ENCODE assay signal across 8 cellular contexts in the genomic region with DNA sequence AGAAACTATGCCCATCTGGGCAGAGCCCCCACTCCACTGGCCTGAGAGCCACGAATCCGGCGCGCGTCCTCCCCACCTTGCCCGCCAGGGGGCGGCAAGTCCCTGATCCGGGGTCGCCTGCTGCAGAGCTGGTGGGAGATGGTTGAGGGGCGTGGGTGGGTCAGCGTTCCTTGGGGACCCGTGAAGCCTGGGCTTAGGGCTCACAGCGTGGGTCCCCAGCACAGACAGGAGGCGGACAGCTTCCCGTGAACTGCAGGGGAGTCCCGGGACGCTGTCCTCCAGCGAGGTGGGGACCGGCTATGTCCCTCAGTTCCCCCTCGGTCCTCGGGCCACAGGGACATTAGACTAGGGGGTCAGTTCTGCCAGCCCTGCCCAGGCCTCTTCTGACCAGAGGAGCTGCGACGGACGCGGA. TPM values are rescaled to one million over a fixed set of nuclear protein-coding genes. Genes with fewer than 3 reads are reported as not detected.
DNase-seq lines count a peak whose midpoint lies in the region; ATAC-seq and TF ChIP-seq lines count a peak whose summit lies in the region.

No MANE protein-coding gene starts in this region.

- no peaks in the 10 kb centered on the region for H3K9me3 ChIP-seq in A673 (ENCODE audit: low read depth, low read length, poor library complexity, severe bottlenecking)

- H3K9me3 Mint-ChIP-seq in chondrocyte (ENCODE audit: low read depth), result no peaks in the 10 kb centered on the region

- intact Hi-C loops in A673 (cut with micrococcal nuclease; ENCODE audit: unreplicated experiment), result loop anchor here (1.0 kb wide), 1 partner anchor 147 kb away; a partner anchor contains a TSS

- peaks cover 13% of the 10 kb centered on the region for H3K36me3 ChIP-seq in A673 (ENCODE audit: insufficient read depth, low read length, poor library complexity, severe bottlenecking)

- peak overlapping the region; percentile 89 for H3K27ac Mint-ChIP-seq in chondrocyte (ENCODE audit: unreplicated experiment)

- DNase-seq in A673 (ENCODE audit: low spot score) (peak; percentile 83), NCI-H2107 treated with DMSO at 0.1 percent for 48 hours (lab: John Stamatoyannopoulos, UW; ENCODE audit: unreplicated experiment) (peak; percentile 49), chondrocyte (ENCODE audit: low spot score) (no peak), kidney tubule cell (ENCODE audit: low spot score) (peak; percentile 72)
- peak; percentile 63 for DNase-seq in activated CD4-positive, alpha-beta T cell treated with anti-CD3 and anti-CD28 coated beads for 1 hour
- peak; percentile 82 for DNase-seq in stimulated activated CD4-positive, alpha-beta T cell treated with anti-CD3 and anti-CD28 coated beads, Interleukin-1b, Interleukin-23, amount 100 ng/mL, for 48 hours

- peaks cover 6% of the 10 kb centered on the region for H3K27me3 Mint-ChIP-seq in chondrocyte (ENCODE audit: low read depth)

- peak overlapping the region; percentile 77 for H3K4me3 ChIP-seq in A673 (ENCODE audit: low read depth, low read length, poor library complexity, severe bottlenecking)

- CTCF ChIA-PET in A673 (lab: Charles Lee), result interaction anchor here (0.5 to 1.7 kb wide), 17 partner anchors 9 to 1607 kb away, joined by 3 to 30 read pairs (median 5); a partner anchor contains a TSS

- H3K27me3 ChIP-seq in A673 (replicated peaks; ENCODE audit: insufficient read depth, low read depth, low read length, poor library complexity), result peaks cover 23% of the 10 kb centered on the region

- peaks cover 6% of the 10 kb centered on the region for H3K4me1 ChIP-seq in A673 (ENCODE audit: insufficient read depth, low read length, poor library complexity, severe bottlenecking)

- peaks cover 1% of the 10 kb centered on the region for H3K36me3 Mint-ChIP-seq in chondrocyte (ENCODE audit: low read depth)

- peaks cover 12% of the 10 kb centered on the region for H3K4me1 Mint-ChIP-seq in chondrocyte (ENCODE audit: low read depth)

- BruUV-seq in A673 (replicated peaks; lab: Mats Ljungman, UMichigan), result TSS peak; percentile 93

- H3K27ac ChIP-seq in A673 (ENCODE audit: low read depth, low read length, poor library complexity, severe bottlenecking), result peak overlapping the region; percentile 95

- peak; percentile 47 for ATAC-seq in GM18505 (IDR thresholded peaks at IDR 0.05; ENCODE audit: unreplicated experiment)
- peak; percentile 55 for ATAC-seq in HG02981 (IDR thresholded peaks at IDR 0.05; ENCODE audit: unreplicated experiment)

- POLR2A ChIA-PET in A673 (lab: Charles Lee; ENCODE audit: low non-redundant PET), result interaction anchor here (0.7 kb wide), 1 partner anchor 239 kb away, joined by 4 read pairs; no protein-coding TSS in a partner anchor

- peak overlapping the region; percentile 96 for H3K4me3 Mint-ChIP-seq in chondrocyte (ENCODE audit: unreplicated experiment)

- TF ChIP-seq POLR2A in GM18505 (IDR thresholded peaks at IDR 0.05; ENCODE audit: borderline replicate concordance, extremely low read depth, insufficient read depth, insufficient read length), result no peak

- TF ChIP-seq CTCF in A673 (conservative IDR thresholded peaks at IDR 0.05; ENCODE audit: low read depth, low read length) (peak; percentile 90), chondrocyte (IDR thresholded peaks at IDR 0.05) (peak; percentile 99)

RNA-seq across cellular contexts. Expression of a gene that starts 0.6 kb away (rescaled TPM):
- total RNA-seq in A673 (2021) (68.8 and 72.6 TPM in 2 replicates), chondrocyte (24.2 to 31.8 TPM (median 25.5 TPM) in 3 replicates)

RNA-seq across cellular contexts. Expression of a gene that starts 11.3 kb away (rescaled TPM):
- total RNA-seq in A673 (2021) (47.4 and 51.9 TPM in 2 replicates), chondrocyte (29.2 to 32.8 TPM (median 31.7 TPM) in 3 replicates)

RNA-seq across cellular contexts. Expression of a gene that starts 14.9 kb away (rescaled TPM):
- total RNA-seq in A673 (2021) (0.21 TPM in 1 of 2 replicates, not detected in the other), chondrocyte (not detected in 3 replicates)

RNA-seq across cellular contexts. Expression of a gene that starts 28.0 kb away (rescaled TPM):
- total RNA-seq in A673 (2021) (not detected in 2 replicates), chondrocyte (not detected in 3 replicates)

RNA-seq across cellular contexts. Expression of a gene that starts 31.8 kb away (rescaled TPM):
- total RNA-seq in A673 (2021), result 225 and 243 TPM in 2 replicates
- 191 to 204 TPM (median 202 TPM) in 3 replicates for total RNA-seq in chondrocyte
